Comparison of ENCODE assay signal across 16 cellular contexts in the genomic region with DNA sequence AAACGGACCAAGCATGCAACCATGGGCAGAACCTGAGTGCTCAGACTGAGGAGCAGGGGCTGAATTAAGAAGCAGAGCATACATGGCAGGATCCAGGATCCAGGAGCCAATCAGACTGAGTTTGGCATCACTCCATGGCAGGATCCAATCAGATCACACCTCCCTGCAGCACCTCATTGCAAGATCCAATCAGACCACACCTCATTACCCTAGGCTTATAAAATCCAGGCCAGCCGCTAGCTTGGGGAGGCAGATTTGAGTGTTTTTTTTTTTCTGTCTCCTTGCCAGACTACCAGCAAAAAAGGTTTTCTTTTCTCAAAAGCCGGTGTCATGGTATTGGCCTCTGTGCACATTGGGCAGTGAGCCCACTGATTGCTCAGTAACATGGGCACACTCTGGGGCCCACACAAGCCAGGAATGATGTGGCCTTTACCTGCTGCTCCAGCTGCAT.
DNase-seq lines count a peak whose midpoint lies in the region; ATAC-seq, FAIRE-seq and TF ChIP-seq lines count a peak whose summit lies in the region.
"Had no signal": no experiment of that assay in that cellular context is flagged by ENCODE, and none has a peak within 500 bp of the region (broad histone marks: within the 10 kb centered on the region; RNA-seq: fewer than 3 reads in every experiment).

No MANE protein-coding gene starts in this region.

- intact Hi-C loops in A673 (cut with micrococcal nuclease; ENCODE audit: unreplicated experiment): no loop called here
- intact Hi-C loops in transverse colon (cut with DNase I; ENCODE audit: low total_unique reads): no loop called here

- peak overlapping the region; percentile 26 for H3K9ac ChIP-seq in keratinocyte (ENCODE audit: control insufficient read depth, extremely low read depth, insufficient read depth, low read length)

- H3K79me2 ChIP-seq in keratinocyte (ENCODE audit: control insufficient read depth, insufficient read depth, low read length): no peaks in the 10 kb centered on the region

- peak overlapping the region; percentile 57 for H3K4me2 ChIP-seq in keratinocyte (ENCODE audit: control insufficient read depth, extremely low read depth, insufficient read depth, low read depth, low read length)

- POLR2A ChIA-PET in A673 (lab: Charles Lee; ENCODE audit: low non-redundant PET): interaction anchor here (0.7 kb wide), 1 partner anchor 15 kb away, joined by 5 read pairs; no protein-coding TSS in a partner anchor

- dilution Hi-C loops in keratinocyte (cut with MboI; ENCODE audit: extremely low pct_ligation_motif_present, low sequenced_read_pairs): no loop called here

- 40 to 82% methylated on average over 1 to 3 of the region's 3 CpGs for WGBS in transverse colon (ENCODE audit: low coverage in 1 of 2), 2 donors

- H3K9me3 ChIP-seq in A673 (ENCODE audit: low read depth, low read length, poor library complexity, severe bottlenecking) (no peaks in the 10 kb centered on the region), keratinocyte (ENCODE audit: control insufficient read depth, low read depth, low read length) (no peaks in the 10 kb centered on the region), transverse colon (no peaks in the 10 kb centered on the region)
- H3K9me3 ChIP-seq: prostate gland, uterus had no signal

- H3K4me3 ChIP-seq in A673 (ENCODE audit: low read depth, low read length, poor library complexity, severe bottlenecking) (no peak overlapping the region), astrocyte of the spinal cord (ENCODE audit: low read depth, low read length) (no peak overlapping the region), keratinocyte (ENCODE audit: control insufficient read depth in 2 of 3, extremely low read depth in 1 of 3, insufficient read depth in 2 of 3, low read depth in 1 of 3, low read length in 3 of 3) (no peak overlapping the region), transverse colon (no peak overlapping the region)
- no peak overlapping the region for H3K4me3 ChIP-seq in Jurkat, Clone E6-1 (ENCODE audit: low read length)
- H3K4me3 ChIP-seq: prostate gland, uterus had no signal

- H3K9me1 ChIP-seq in keratinocyte (ENCODE audit: control insufficient read depth, extremely low read depth, insufficient read depth, low read length): no peaks in the 10 kb centered on the region

- no peak overlapping the region for H2AFZ ChIP-seq in keratinocyte (ENCODE audit: control insufficient read depth, low read length)

- DNase-seq in A673 (ENCODE audit: low spot score) (peak; percentile 33), astrocyte of the spinal cord (ENCODE audit: low read depth, low spot score) (peak; percentile 68), keratinocyte (ENCODE audit: low read depth, low spot score) (peak; percentile 56), transverse colon (no peak), NOMO-1 treated with dmso at 0.1 percent for 144 hours (lab: John Stamatoyannopoulos, UW; ENCODE audit: unreplicated experiment) (no peak)
- DNase-seq in Jurkat, Clone E6-1 (ENCODE audit: low read depth, low spot score): peak; percentile 27
- DNase-seq: activated CD4-positive, CD25-positive, alpha-beta regulatory T cell treated with anti-CD3 and anti-CD28 coated beads, Interleukin-2, amount 50 U/mL, for 72 hours; activated naive CD8-positive, alpha-beta T cell treated with anti-CD3 and anti-CD28 coated beads, Interleukin-2, amount 50 U/mL, for 24 hours; activated T-cell treated with anti-CD3 and anti-CD28 coated beads for 4 hours; AML-193; DMS 273 treated with DMSO at 0.1 percent for 48 hours; uterus had no signal

- in situ Hi-C loops in astrocyte of the spinal cord (cut with HindIII; ENCODE audit: low sequenced_read_pairs) (no loop called here), transverse colon (cut with MboI; ENCODE audit: low pct_ligation_motif_present in 1 of 4, low pct_unique_long_range_greater_than_20kb in 1 of 4, low sequenced_read_pairs in 3 of 4) (no loop called here)

- no peak for FAIRE-seq in keratinocyte (lab: Jason Lieb, UNC)
- FAIRE-seq: islet of Langerhans had no signal

- H3K4me1 ChIP-seq in A673 (ENCODE audit: insufficient read depth, low read length, poor library complexity, severe bottlenecking): no peaks in the 10 kb centered on the region
- peaks cover 32% of the 10 kb centered on the region for H3K4me1 ChIP-seq in keratinocyte (ENCODE audit: control insufficient read depth, extremely low read depth, insufficient read depth, low read length)
- H3K4me1 ChIP-seq in transverse colon: no peaks in the 10 kb centered on the region
- H3K4me1 ChIP-seq: prostate gland, uterus had no signal

- BruUV-seq in A673 (replicated peaks; lab: Mats Ljungman, UMichigan): no TSS peak

- ATAC-seq in GM18511 (IDR thresholded peaks at IDR 0.05; ENCODE audit: unreplicated experiment) (no peak), HG03139 (IDR thresholded peaks at IDR 0.05; ENCODE audit: unreplicated experiment) (no peak)

- H3K27me3 ChIP-seq in A673 (replicated peaks; ENCODE audit: insufficient read depth, low read depth, low read length, poor library complexity): no peaks in the 10 kb centered on the region
- H3K27me3 ChIP-seq in keratinocyte (ENCODE audit: control insufficient read depth, extremely low read depth, insufficient read depth, low read length): no peaks in the 10 kb centered on the region
- H3K27me3 ChIP-seq in transverse colon: no peaks in the 10 kb centered on the region
- H3K27me3 ChIP-seq: uterus had no signal

- TF ChIP-seq POLR2A in transverse colon (IDR thresholded peaks at IDR 0.05): no peak

- TF ChIP-seq EP300 in transverse colon (IDR thresholded peaks at IDR 0.05; ENCODE audit: low read depth): no peak

- TF ChIP-seq CTCF in A673 (conservative IDR thresholded peaks at IDR 0.05; ENCODE audit: low read depth, low read length): no peak
- TF ChIP-seq CTCF in astrocyte of the spinal cord (IDR thresholded peaks at IDR 0.05; ENCODE audit: low read depth, low read length): no peak
- no peak for TF ChIP-seq CTCF in keratinocyte (optimal IDR thresholded peaks at IDR 0.05 in 1 of 3, IDR thresholded peaks at IDR 0.05 in 1 of 3, conservative IDR thresholded peaks at IDR 0.05 in 1 of 3; ENCODE audit: extremely low read depth in 1 of 3, insufficient read depth in 2 of 3, low read length in 3 of 3)
- TF ChIP-seq CTCF in transverse colon (IDR thresholded peaks at IDR 0.05): no peak

- no peaks in the 10 kb centered on the region for H4K20me1 ChIP-seq in keratinocyte (ENCODE audit: control insufficient read depth, extremely low read depth, insufficient read depth, low read length)

- H3K27ac ChIP-seq in A673 (ENCODE audit: low read depth, low read length, poor library complexity, severe bottlenecking) (no peak overlapping the region), keratinocyte (ENCODE audit: control insufficient read depth, insufficient read depth, low read length) (peak overlapping the region; percentile 87), transverse colon (no peak overlapping the region)
- H3K27ac ChIP-seq: prostate gland had no signal

- H3K36me3 ChIP-seq in A673 (ENCODE audit: insufficient read depth, low read length, poor library complexity, severe bottlenecking) (no peaks in the 10 kb centered on the region), keratinocyte (ENCODE audit: control insufficient read depth in 2 of 2, extremely low read depth in 1 of 2, insufficient read depth in 2 of 2, low read length in 2 of 2) (no peaks in the 10 kb centered on the region), transverse colon (no peaks in the 10 kb centered on the region)
- H3K36me3 ChIP-seq: prostate gland, uterus had no signal

- CTCF ChIA-PET in A673 (lab: Charles Lee): no interaction called here

Comparison
In these comparisons a context has a peak if more than half of its experiments do, and no peak if none do; other contexts are left out.
1. DNase-seq: peak in A673 (single experiment), Jurkat, Clone E6-1 (single experiment), astrocyte of the spinal cord (single experiment) and keratinocyte (single experiment); none in transverse colon (single experiment) and NOMO-1 treated with dmso at 0.1 percent for 144 hours (single experiment).